ENCODE assay signal across 22 cellular contexts in the genomic region with DNA sequence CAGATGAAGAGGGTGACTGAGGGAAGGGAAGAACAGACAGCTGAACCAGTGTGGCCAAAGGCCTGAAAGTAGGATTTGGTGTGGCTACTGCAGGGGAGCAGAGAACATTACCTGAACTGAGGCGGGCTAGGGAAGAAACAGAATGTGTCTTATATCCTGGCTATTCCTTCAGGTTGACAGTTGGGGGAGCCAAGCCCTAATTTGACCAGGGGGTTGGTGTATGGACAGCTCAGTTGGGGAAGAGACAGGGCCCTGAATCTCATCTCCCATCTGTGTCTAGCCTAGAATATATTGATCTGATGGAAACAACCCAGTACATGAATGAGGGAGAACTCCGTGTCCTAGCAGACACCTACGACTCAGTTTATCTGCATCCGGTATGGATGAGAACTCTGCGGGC. TPM values are rescaled to one million over a fixed set of nuclear protein-coding genes. Genes with fewer than 3 reads are reported as not detected.
DNase-seq lines count a peak whose midpoint lies in the region; ATAC-seq, FAIRE-seq and TF ChIP-seq lines count a peak whose summit lies in the region.
"Had no signal": no experiment of that assay in that cellular context is flagged by ENCODE, and none has a peak within 500 bp of the region (broad histone marks: within the 10 kb centered on the region; RNA-seq: fewer than 3 reads in every experiment).

No MANE protein-coding gene starts in this region.

- no peak for TF ChIP-seq RAD21 in HepG2 (CRISPR knock-in tag; IDR thresholded peaks at IDR 0.05)

- H3K4me3 Mint-ChIP-seq in astrocyte (ENCODE audit: unreplicated experiment): no peak overlapping the region
- H3K4me3 Mint-ChIP-seq: dendritic cell treated with granulocyte-macrophage colony-stimulating factor and Interleukin-4, amounts not matched to agents 40 ng/mL and 50 ng/mL, for 4 days; T-helper 1 cell treated with Interleukin-12 subunit alpha and Interleukin-12 subunit beta and Interleukin-4 antibody, amounts not matched to agents 30 μg/mL and 1 μg/mL, for 36 hours had no signal

- H3K36me3 Mint-ChIP-seq in astrocyte (ENCODE audit: low read depth, unreplicated experiment): no peaks in the 10 kb centered on the region

- no peaks in the 10 kb centered on the region for H3K4me1 Mint-ChIP-seq in astrocyte (ENCODE audit: low read depth, unreplicated experiment)

- peaks cover 11% of the 10 kb centered on the region for H3K4me1 ChIP-seq in HepG2 (ENCODE audit: insufficient read depth, low read length)
- H3K4me1 ChIP-seq in right lobe of liver: no peaks in the 10 kb centered on the region
- H3K4me1 ChIP-seq in astrocyte (ENCODE audit: insufficient read depth, low read length): peaks cover 5% of the 10 kb centered on the region
- H3K4me1 ChIP-seq in ovary (ENCODE audit: insufficient read depth): peaks cover 2% of the 10 kb centered on the region

- BruUV-seq in HepG2 (replicated peaks; lab: Mats Ljungman, UMichigan): no TSS peak

- H3K79me2 ChIP-seq in HepG2 (ENCODE audit: insufficient read depth, low read length) (no peaks in the 10 kb centered on the region), astrocyte (ENCODE audit: insufficient read depth, low read length) (no peaks in the 10 kb centered on the region)

- TF ChIP-seq CTCF in HepG2 (CRISPR knock-in tag; IDR thresholded peaks at IDR 0.05) (peak; percentile 44), right lobe of liver (IDR thresholded peaks at IDR 0.05) (no peak), astrocyte (IDR thresholded peaks at IDR 0.05; ENCODE audit: insufficient read depth, low read depth, low read length) (no peak), ovary (IDR thresholded peaks at IDR 0.05) (no peak)

- H3K36me3 ChIP-seq in HepG2 (replicated peaks in 1 of 2; ENCODE audit: control insufficient read depth in 1 of 2, insufficient read depth in 2 of 2, low read length in 2 of 2): peaks cover 0 to 3% of the 10 kb centered on the region in 2 experiments; a peak in 2 of 5 replicates
- no peaks in the 10 kb centered on the region for H3K36me3 ChIP-seq in right lobe of liver
- no peaks in the 10 kb centered on the region for H3K36me3 ChIP-seq in astrocyte (ENCODE audit: insufficient read depth, low read length)
- no peaks in the 10 kb centered on the region for H3K36me3 ChIP-seq in ovary

- no peaks in the 10 kb centered on the region for H3K27me3 Mint-ChIP-seq in astrocyte (ENCODE audit: low read depth, unreplicated experiment)
- H3K27me3 Mint-ChIP-seq: dendritic cell treated with granulocyte-macrophage colony-stimulating factor and Interleukin-4, amounts not matched to agents 40 ng/mL and 50 ng/mL, for 4 days had no signal

- POLR2A ChIA-PET in HepG2 (lab: Yijun Ruan, JAX): no interaction called here

- in situ Hi-C loops in HepG2 (cut with HindIII; ENCODE audit: extremely low pct_ligation_motif_present, low pct_unique_long_range_greater_than_20kb): no loop called here

- H4K20me1 ChIP-seq in HepG2 (ENCODE audit: insufficient read depth, low read length): no peaks in the 10 kb centered on the region
- H4K20me1 ChIP-seq in astrocyte (ENCODE audit: insufficient read depth, low read length): no peaks in the 10 kb centered on the region

- H3K9me3 Mint-ChIP-seq in astrocyte (ENCODE audit: unreplicated experiment): no peaks in the 10 kb centered on the region
- H3K9me3 Mint-ChIP-seq: dendritic cell treated with granulocyte-macrophage colony-stimulating factor and Interleukin-4, amounts not matched to agents 40 ng/mL and 50 ng/mL, for 4 days; T-helper 1 cell treated with Interleukin-12 subunit alpha and Interleukin-12 subunit beta and Interleukin-4 antibody, amounts not matched to agents 30 μg/mL and 1 μg/mL, for 36 hours had no signal

- DNase-seq in HepG2 (ENCODE audit: low spot score) (no peak), right lobe of liver (no peak), NCI-H460 (ENCODE audit: extremely low read depth, low read depth) (peak; percentile 1), astrocyte (ENCODE audit: low read depth) (no peak), ovary (no peak)
- DNase-seq: activated CD4-positive, alpha-beta T cell treated with anti-CD3 and anti-CD28 coated beads, Interleukin-2, amount 50 U/mL, for 4 hours; AML-193; NCI-H1436; NCI-H2171; NCI-H526; SIG-M5; stimulated activated CD4-positive, alpha-beta T cell treated with anti-CD3 and anti-CD28 coated beads, Interleukin-4, amount 100 ng/mL, for 1 hour; trophoblast cell had no signal

- H3K4me3 ChIP-seq in HepG2 (replicated peaks in 1 of 3; ENCODE audit: insufficient read depth in 1 of 3, low read depth in 2 of 3, low read length in 3 of 3): no peak overlapping the region
- H3K4me3 ChIP-seq in right lobe of liver: no peak overlapping the region
- no peak overlapping the region for H3K4me3 ChIP-seq in astrocyte (ENCODE audit: insufficient read depth, low read depth, low read length)
- no peak overlapping the region for H3K4me3 ChIP-seq in ovary

- H3K27me3 ChIP-seq in HepG2 (ENCODE audit: control insufficient read depth in 1 of 2, insufficient read depth in 2 of 2, low read length in 2 of 2): no peaks in the 10 kb centered on the region; a peak in 1 of 5 replicates
- no peaks in the 10 kb centered on the region for H3K27me3 ChIP-seq in right lobe of liver
- H3K27me3 ChIP-seq in astrocyte (ENCODE audit: insufficient read depth, low read length): no peaks in the 10 kb centered on the region
- no peaks in the 10 kb centered on the region for H3K27me3 ChIP-seq in ovary

- WGBS in HepG2 (ENCODE audit: low lambda C conversion rate): 91% methylated on average over 1 of the region's 5 CpGs
- WGBS in right lobe of liver (ENCODE audit: insufficient coverage, low coverage, low lambda C conversion rate, missing lambda C conversion rate): 52% methylated on average over 3 of the region's 5 CpGs
- 84 to 88% (median 87%) methylated on average over 5 of the region's 5 CpGs for WGBS in ovary, 3 donors

- TF ChIP-seq POLR2A in HepG2 (IDR thresholded peaks at IDR 0.05; ENCODE audit: insufficient read depth in 1 of 2, low read depth in 2 of 2, low read length in 2 of 2) (no peak), right lobe of liver (IDR thresholded peaks at IDR 0.05) (no peak), ovary (IDR thresholded peaks at IDR 0.05) (no peak)

- no peak overlapping the region for H3K27ac ChIP-seq in HepG2 (ENCODE audit: extremely low read length, insufficient read depth, low read length)
- no peak overlapping the region for H3K27ac ChIP-seq in right lobe of liver
- H3K27ac ChIP-seq in astrocyte (ENCODE audit: low read depth, low read length): no peak overlapping the region
- no peak overlapping the region for H3K27ac ChIP-seq in ovary

- FAIRE-seq in HepG2 (lab: Jason Lieb, UNC) (peak; percentile 44), astrocyte (lab: Jason Lieb, UNC) (peak; percentile 77)
- FAIRE-seq: bronchial epithelial cell, endothelial cell of umbilical vein had no signal

- CTCF ChIA-PET in HepG2 (lab: Yijun Ruan, JAX; ENCODE audit: low intra/inter-chr PET ratio, low total read pairs): no interaction called here

- TF ChIP-seq EP300 in HepG2 (IDR thresholded peaks at IDR 0.05; ENCODE audit: low read depth in 2 of 2, low read length in 2 of 2) (no peak), HepG2 (CRISPR knock-in tag; IDR thresholded peaks at IDR 0.05; ENCODE audit: borderline replicate concordance) (no peak), ovary (IDR thresholded peaks at IDR 0.05) (no peak)

- ATAC-seq in HepG2: no peak
- no peak for ATAC-seq in right lobe of liver
- ATAC-seq in HG03342 (IDR thresholded peaks at IDR 0.05; ENCODE audit: unreplicated experiment): no peak
- no peak for ATAC-seq in activated CD4-positive, CD25-positive, alpha-beta regulatory T cell treated with anti-CD3 and anti-CD28 coated beads, Interleukin-2, amount 50 U/mL, for 24 hours

- peak overlapping the region; percentile 58 for H3K27ac Mint-ChIP-seq in astrocyte (ENCODE audit: unreplicated experiment)
- H3K27ac Mint-ChIP-seq: T-helper 1 cell treated with Interleukin-12 subunit alpha and Interleukin-12 subunit beta and Interleukin-4 antibody, amounts not matched to agents 30 μg/mL and 1 μg/mL, for 36 hours had no signal

- H3K4me2 ChIP-seq in HepG2 (ENCODE audit: low read depth, low read length): no peak overlapping the region
- H3K4me2 ChIP-seq in astrocyte (ENCODE audit: low read length): no peak overlapping the region

- H2AFZ ChIP-seq in HepG2 (ENCODE audit: low read length) (no peak overlapping the region), astrocyte (ENCODE audit: low read depth, low read length) (no peak overlapping the region)

- H3K9me3 ChIP-seq in HepG2 (ENCODE audit: low read length): no peaks in the 10 kb centered on the region
- no peaks in the 10 kb centered on the region for H3K9me3 ChIP-seq in right lobe of liver
- no peaks in the 10 kb centered on the region for H3K9me3 ChIP-seq in astrocyte (ENCODE audit: insufficient read depth, low read depth, low read length)
- H3K9me3 ChIP-seq in ovary: no peaks in the 10 kb centered on the region

- H3K9ac ChIP-seq in HepG2 (ENCODE audit: insufficient read depth, low read depth, low read length) (no peak overlapping the region), astrocyte (ENCODE audit: low read length) (no peak overlapping the region)

- intact Hi-C loops in HepG2 (cut with micrococcal nuclease; ENCODE audit: unreplicated experiment): no loop called here
- intact Hi-C loops in right lobe of liver (cut with DNase I): no loop called here
- intact Hi-C loops in ovary (cut with DNase I): no loop called here

RNA-seq across cellular contexts. Expression of gene HDAC6, which starts 4.2 kb away (rescaled TPM):
- total RNA-seq in HepG2 (2016; rRNA removed; fragmentation: Illumina TruSeq; extraction: Trizol): 57.8 and 80.4 TPM in 2 replicates
- 16.4 and 18.7 TPM in 2 replicates for total RNA-seq in HepG2 (2016; cell fraction: cytosol; rRNA removed; fragmentation: Illumina TruSeq; extraction: Trizol; ENCODE audit: low read depth)
- total RNA-seq in HepG2 (2016; cell fraction: insoluble cytoplasmic fraction; rRNA removed; fragmentation: Illumina TruSeq; extraction: Trizol): 47.7 and 77.8 TPM in 2 replicates
- total RNA-seq in HepG2 (2016; cell fraction: membrane; rRNA removed; fragmentation: Illumina TruSeq; extraction: Trizol): 22.7 and 25.7 TPM in 2 replicates
- 85.5 and 102 TPM in 2 replicates for total RNA-seq in HepG2 (2016; cell fraction: nucleus; rRNA removed; fragmentation: Illumina TruSeq; extraction: Trizol)
- 93.6 and 113 TPM in 2 replicates for polyA plus RNA-seq in HepG2 (2011; rRNA removed)
- 28.6 and 29.0 TPM in 2 replicates for polyA plus RNA-seq in HepG2 (2011; cell fraction: cytosol; rRNA removed)
- polyA plus RNA-seq in HepG2 (2011; cell fraction: nucleus; rRNA removed): 538 and 699 TPM in 2 replicates
- polyA plus RNA-seq in HepG2 (2012): 97.4 and 102 TPM in 2 replicates
- 8.7 and 10.0 TPM in 2 replicates for polyA plus RNA-seq in HepG2 (2016; cell fraction: cytosol; fragmentation: Illumina TruSeq; extraction: Trizol; ENCODE audit: low read depth)
- 42.5 and 59.2 TPM in 2 replicates for polyA plus RNA-seq in HepG2 (2016; cell fraction: insoluble cytoplasmic fraction; fragmentation: Illumina TruSeq; extraction: Trizol; ENCODE audit: low read depth)
- polyA plus RNA-seq in HepG2 (2016; cell fraction: membrane; fragmentation: Illumina TruSeq; extraction: Trizol; ENCODE audit: low read depth): 17.0 and 17.4 TPM in 2 replicates
- polyA plus RNA-seq in HepG2 (2016; cell fraction: nucleus; fragmentation: Illumina TruSeq; extraction: Trizol; ENCODE audit: insufficient read depth, low read depth): 255 and 257 TPM in 2 replicates
- 48.3 and 102 TPM in 2 replicates for polyA minus RNA-seq in HepG2 (2011; rRNA and poly(A)+ RNA removed; ENCODE audit: low replicate concordance)
- polyA minus RNA-seq in HepG2 (2011; cell fraction: cytosol; rRNA and poly(A)+ RNA removed): 29.5 and 40.0 TPM in 2 replicates
- 90.8 and 96.6 TPM in 2 replicates for polyA minus RNA-seq in HepG2 (2011; cell fraction: nucleus; rRNA and poly(A)+ RNA removed)
- 100 to 1,000 TPM in 5 of 6 experiments, 10 to 100 TPM in 1; 84.4 to 173 (median 136) TPM for total RNA-seq in right lobe of liver
- total RNA-seq in NCI-H460 (2014; rRNA removed; shearing (Covaris generic)): 40.1 and 44.9 TPM in 2 replicates
- polyA plus RNA-seq in NCI-H460 (2014; cell fraction: nucleus; rRNA removed): 148 and 188 TPM in 2 replicates
- 59.2 and 60.6 TPM in 2 replicates for total RNA-seq in astrocyte
- 100 to 1,000 TPM in 2 of 7 donors, 10 to 100 TPM in 5; 49.1 to 115 (median 86.1) TPM for total RNA-seq in ovary
- 10 to 100 TPM; 56.7 to 95.3 TPM for polyA plus RNA-seq in ovary

RNA-seq across cellular contexts. Expression of gene GATA1, which starts 19.7 kb away (rescaled TPM):
- total RNA-seq in HepG2 (2016; rRNA removed; fragmentation: Illumina TruSeq; extraction: Trizol) (0.13 TPM in 1 of 2 replicates, not detected in the other), right lobe of liver (1 to 10 TPM in 1 of 6 experiments, under 1 TPM in 1, not detected in 4; 0.37 to 1.2 TPM), astrocyte (not detected in 2 replicates), ovary (under 1 TPM in 1 of 7 donors, not detected in 6; 0.46 TPM)
- not detected in 2 replicates for total RNA-seq in HepG2 (2016; cell fraction: cytosol; rRNA removed; fragmentation: Illumina TruSeq; extraction: Trizol; ENCODE audit: low read depth)
- 0.13 and 0.16 TPM in 2 replicates for total RNA-seq in HepG2 (2016; cell fraction: insoluble cytoplasmic fraction; rRNA removed; fragmentation: Illumina TruSeq; extraction: Trizol)
- not detected in 2 replicates for total RNA-seq in HepG2 (2016; cell fraction: membrane; rRNA removed; fragmentation: Illumina TruSeq; extraction: Trizol)
- total RNA-seq in HepG2 (2016; cell fraction: nucleus; rRNA removed; fragmentation: Illumina TruSeq; extraction: Trizol): not detected in 2 replicates
- polyA plus RNA-seq in HepG2 (2011; rRNA removed) (0.05 TPM in 1 of 2 replicates, not detected in the other), ovary (under 1 TPM in 1 of 2 donors, not detected in 1; 0.08 TPM)
- 0.08 TPM in 1 of 2 replicates, not detected in the other for polyA plus RNA-seq in HepG2 (2011; cell fraction: cytosol; rRNA removed)
- not detected in 2 replicates for polyA plus RNA-seq in HepG2 (2011; cell fraction: nucleus; rRNA removed)
- polyA plus RNA-seq in HepG2 (2012): not detected in 2 replicates
- polyA plus RNA-seq in HepG2 (2016; cell fraction: cytosol; fragmentation: Illumina TruSeq; extraction: Trizol; ENCODE audit: low read depth): not detected in 2 replicates
- 0.31 TPM in 1 of 2 replicates, not detected in the other for polyA plus RNA-seq in HepG2 (2016; cell fraction: insoluble cytoplasmic fraction; fragmentation: Illumina TruSeq; extraction: Trizol; ENCODE audit: low read depth)
- polyA plus RNA-seq in HepG2 (2016; cell fraction: membrane; fragmentation: Illumina TruSeq; extraction: Trizol; ENCODE audit: low read depth): not detected in 2 replicates
- not detected in 2 replicates for polyA plus RNA-seq in HepG2 (2016; cell fraction: nucleus; fragmentation: Illumina TruSeq; extraction: Trizol; ENCODE audit: insufficient read depth, low read depth)
- 0.37 and 0.38 TPM in 2 replicates for polyA minus RNA-seq in HepG2 (2011; rRNA and poly(A)+ RNA removed; ENCODE audit: low replicate concordance)
- not detected in 2 replicates for polyA minus RNA-seq in HepG2 (2011; cell fraction: cytosol; rRNA and poly(A)+ RNA removed)
- polyA minus RNA-seq in HepG2 (2011; cell fraction: nucleus; rRNA and poly(A)+ RNA removed): not detected in 2 replicates
- not detected in 2 replicates for total RNA-seq in NCI-H460 (2014; rRNA removed; shearing (Covaris generic))
- not detected in 2 replicates for polyA plus RNA-seq in NCI-H460 (2014; cell fraction: nucleus; rRNA removed)
- total RNA-seq: bronchial epithelial cell, endothelial cell of umbilical vein had no signal
- polyA plus RNA-seq: endothelial cell of umbilical vein had no signal

RNA-seq across cellular contexts. Expression of gene ERAS, which starts 20.2 kb away (rescaled TPM):
- total RNA-seq in HepG2 (2016; rRNA removed; fragmentation: Illumina TruSeq; extraction: Trizol) (0.22 TPM in 1 of 2 replicates, not detected in the other), right lobe of liver (not detected), astrocyte (0.24 TPM in 1 of 2 replicates, not detected in the other), ovary (not detected)
- not detected in 2 replicates for total RNA-seq in HepG2 (2016; cell fraction: cytosol; rRNA removed; fragmentation: Illumina TruSeq; extraction: Trizol; ENCODE audit: low read depth)
- total RNA-seq in HepG2 (2016; cell fraction: insoluble cytoplasmic fraction; rRNA removed; fragmentation: Illumina TruSeq; extraction: Trizol): 0.13 TPM in 1 of 2 replicates, not detected in the other
- total RNA-seq in HepG2 (2016; cell fraction: membrane; rRNA removed; fragmentation: Illumina TruSeq; extraction: Trizol): not detected in 2 replicates
- not detected in 2 replicates for total RNA-seq in HepG2 (2016; cell fraction: nucleus; rRNA removed; fragmentation: Illumina TruSeq; extraction: Trizol)
- polyA plus RNA-seq in HepG2 (2011; rRNA removed) (0.21 and 0.56 TPM in 2 replicates), ovary (not detected)
- 0.09 TPM in 1 of 2 replicates, not detected in the other for polyA plus RNA-seq in HepG2 (2011; cell fraction: cytosol; rRNA removed)
- polyA plus RNA-seq in HepG2 (2011; cell fraction: nucleus; rRNA removed): 2.4 and 3.4 TPM in 2 replicates
- 0.34 and 0.53 TPM in 2 replicates for polyA plus RNA-seq in HepG2 (2012)
- not detected in 2 replicates for polyA plus RNA-seq in HepG2 (2016; cell fraction: cytosol; fragmentation: Illumina TruSeq; extraction: Trizol; ENCODE audit: low read depth)
- not detected in 2 replicates for polyA plus RNA-seq in HepG2 (2016; cell fraction: insoluble cytoplasmic fraction; fragmentation: Illumina TruSeq; extraction: Trizol; ENCODE audit: low read depth)
- polyA plus RNA-seq in HepG2 (2016; cell fraction: membrane; fragmentation: Illumina TruSeq; extraction: Trizol; ENCODE audit: low read depth): not detected in 2 replicates
- 0.88 and 1.1 TPM in 2 replicates for polyA plus RNA-seq in HepG2 (2016; cell fraction: nucleus; fragmentation: Illumina TruSeq; extraction: Trizol; ENCODE audit: insufficient read depth, low read depth)
- 0.12 TPM in 1 of 2 replicates, not detected in the other for polyA minus RNA-seq in HepG2 (2011; rRNA and poly(A)+ RNA removed; ENCODE audit: low replicate concordance)
- not detected in 2 replicates for polyA minus RNA-seq in HepG2 (2011; cell fraction: cytosol; rRNA and poly(A)+ RNA removed)
- 0.75 TPM in 1 of 2 replicates, not detected in the other for polyA minus RNA-seq in HepG2 (2011; cell fraction: nucleus; rRNA and poly(A)+ RNA removed)
- total RNA-seq in NCI-H460 (2014; rRNA removed; shearing (Covaris generic)): 0.10 TPM in 1 of 2 replicates, not detected in the other
- 0.18 and 0.36 TPM in 2 replicates for polyA plus RNA-seq in NCI-H460 (2014; cell fraction: nucleus; rRNA removed)
- total RNA-seq: bronchial epithelial cell, endothelial cell of umbilical vein, liver, mononuclear cell had no signal
- polyA plus RNA-seq: adipose tissue, liver had no signal

RNA-seq across cellular contexts. Expression of gene PCSK1N, which starts 29.3 kb away (rescaled TPM):
- total RNA-seq in HepG2 (2016; rRNA removed; fragmentation: Illumina TruSeq; extraction: Trizol) (5.1 and 14.0 TPM in 2 replicates), right lobe of liver (1 to 10 TPM in 1 of 6 experiments, under 1 TPM in 1, not detected in 4; 0.20 to 1.4 TPM), astrocyte (62.0 and 65.0 TPM in 2 replicates), ovary (10 to 100 TPM in 1 of 7 donors, 1 to 10 TPM in 2, under 1 TPM in 4; 0.43 to 10.6 (median 0.84) TPM)
- 9.8 and 14.0 TPM in 2 replicates for total RNA-seq in HepG2 (2016; cell fraction: cytosol; rRNA removed; fragmentation: Illumina TruSeq; extraction: Trizol; ENCODE audit: low read depth)
- 5.1 and 12.9 TPM in 2 replicates for total RNA-seq in HepG2 (2016; cell fraction: insoluble cytoplasmic fraction; rRNA removed; fragmentation: Illumina TruSeq; extraction: Trizol)
- 11.6 and 20.7 TPM in 2 replicates for total RNA-seq in HepG2 (2016; cell fraction: membrane; rRNA removed; fragmentation: Illumina TruSeq; extraction: Trizol)
- total RNA-seq in HepG2 (2016; cell fraction: nucleus; rRNA removed; fragmentation: Illumina TruSeq; extraction: Trizol): 7.8 and 8.8 TPM in 2 replicates
- polyA plus RNA-seq in HepG2 (2011; rRNA removed) (4.5 and 7.0 TPM in 2 replicates), ovary (under 1 TPM in 1 of 2 donors, not detected in 1; 0.41 TPM)
- polyA plus RNA-seq in HepG2 (2011; cell fraction: cytosol; rRNA removed): 6.0 and 18.5 TPM in 2 replicates
- polyA plus RNA-seq in HepG2 (2011; cell fraction: nucleus; rRNA removed): 17.9 and 18.7 TPM in 2 replicates
- polyA plus RNA-seq in HepG2 (2012): 16.8 and 23.0 TPM in 2 replicates
- 28.6 and 33.0 TPM in 2 replicates for polyA plus RNA-seq in HepG2 (2016; cell fraction: cytosol; fragmentation: Illumina TruSeq; extraction: Trizol; ENCODE audit: low read depth)
- 9.6 and 13.5 TPM in 2 replicates for polyA plus RNA-seq in HepG2 (2016; cell fraction: insoluble cytoplasmic fraction; fragmentation: Illumina TruSeq; extraction: Trizol; ENCODE audit: low read depth)
- 20.8 and 24.6 TPM in 2 replicates for polyA plus RNA-seq in HepG2 (2016; cell fraction: membrane; fragmentation: Illumina TruSeq; extraction: Trizol; ENCODE audit: low read depth)
- polyA plus RNA-seq in HepG2 (2016; cell fraction: nucleus; fragmentation: Illumina TruSeq; extraction: Trizol; ENCODE audit: insufficient read depth, low read depth): 36.2 and 42.3 TPM in 2 replicates
- polyA minus RNA-seq in HepG2 (2011; rRNA and poly(A)+ RNA removed; ENCODE audit: low replicate concordance): 5.6 TPM in 1 of 2 replicates, not detected in the other
- polyA minus RNA-seq in HepG2 (2011; cell fraction: cytosol; rRNA and poly(A)+ RNA removed): 9.4 and 13.6 TPM in 2 replicates
- 2.9 and 4.1 TPM in 2 replicates for polyA minus RNA-seq in HepG2 (2011; cell fraction: nucleus; rRNA and poly(A)+ RNA removed)
- total RNA-seq in NCI-H460 (2014; rRNA removed; shearing (Covaris generic)): 7.5 and 8.1 TPM in 2 replicates
- 13.9 and 21.6 TPM in 2 replicates for polyA plus RNA-seq in NCI-H460 (2014; cell fraction: nucleus; rRNA removed)
- polyA plus RNA-seq: endothelial cell of umbilical vein had no signal

RNA-seq across cellular contexts. Expression of gene GLOD5, which starts 44.5 kb away (rescaled TPM):
- total RNA-seq in HepG2 (2016; rRNA removed; fragmentation: Illumina TruSeq; extraction: Trizol): 0.73 and 0.93 TPM in 2 replicates
- total RNA-seq in HepG2 (2016; cell fraction: cytosol; rRNA removed; fragmentation: Illumina TruSeq; extraction: Trizol; ENCODE audit: low read depth): 0.61 and 0.97 TPM in 2 replicates
- 0.71 and 1.2 TPM in 2 replicates for total RNA-seq in HepG2 (2016; cell fraction: insoluble cytoplasmic fraction; rRNA removed; fragmentation: Illumina TruSeq; extraction: Trizol)
- total RNA-seq in HepG2 (2016; cell fraction: membrane; rRNA removed; fragmentation: Illumina TruSeq; extraction: Trizol): 0.68 and 0.79 TPM in 2 replicates
- total RNA-seq in HepG2 (2016; cell fraction: nucleus; rRNA removed; fragmentation: Illumina TruSeq; extraction: Trizol): not detected in 2 replicates
- 1.3 and 1.5 TPM in 2 replicates for polyA plus RNA-seq in HepG2 (2011; rRNA removed)
- polyA plus RNA-seq in HepG2 (2011; cell fraction: cytosol; rRNA removed): 1.1 and 1.3 TPM in 2 replicates
- 0.50 TPM in 1 of 2 replicates, not detected in the other for polyA plus RNA-seq in HepG2 (2011; cell fraction: nucleus; rRNA removed)
- 0.79 and 1.2 TPM in 2 replicates for polyA plus RNA-seq in HepG2 (2012)
- polyA plus RNA-seq in HepG2 (2016; cell fraction: cytosol; fragmentation: Illumina TruSeq; extraction: Trizol; ENCODE audit: low read depth): 0.68 and 1.3 TPM in 2 replicates
- polyA plus RNA-seq in HepG2 (2016; cell fraction: insoluble cytoplasmic fraction; fragmentation: Illumina TruSeq; extraction: Trizol; ENCODE audit: low read depth): 1.7 and 2.6 TPM in 2 replicates
- 0.88 TPM in 2 replicates for polyA plus RNA-seq in HepG2 (2016; cell fraction: membrane; fragmentation: Illumina TruSeq; extraction: Trizol; ENCODE audit: low read depth)
- polyA plus RNA-seq in HepG2 (2016; cell fraction: nucleus; fragmentation: Illumina TruSeq; extraction: Trizol; ENCODE audit: insufficient read depth, low read depth): 1.2 TPM in 1 of 2 replicates, not detected in the other
- polyA minus RNA-seq in HepG2 (2011; rRNA and poly(A)+ RNA removed; ENCODE audit: low replicate concordance): 2.3 TPM in 1 of 2 replicates, not detected in the other
- polyA minus RNA-seq in HepG2 (2011; cell fraction: cytosol; rRNA and poly(A)+ RNA removed): not detected in 2 replicates
- polyA minus RNA-seq in HepG2 (2011; cell fraction: nucleus; rRNA and poly(A)+ RNA removed): not detected in 2 replicates
- 1 to 10 TPM in 5 of 6 experiments, under 1 TPM in 1; 0.98 to 4.1 (median 2.9) TPM for total RNA-seq in right lobe of liver
- not detected in 2 replicates for total RNA-seq in NCI-H460 (2014; rRNA removed; shearing (Covaris generic))
- not detected in 2 replicates for polyA plus RNA-seq in NCI-H460 (2014; cell fraction: nucleus; rRNA removed)
- not detected in 2 replicates for total RNA-seq in astrocyte
- total RNA-seq in ovary: not detected
- polyA plus RNA-seq in ovary: not detected
- total RNA-seq: bronchial epithelial cell, endothelial cell of umbilical vein, mononuclear cell had no signal
- polyA plus RNA-seq: endothelial cell of umbilical vein had no signal
